In genomic region chr7:128633915-128634314, GRCh38 we compare ENCODE assay signal across 2 cellular contexts.
A peak's percentile ranks its signal among the peaks of the same experiment; 100 is the strongest.
TF ChIP-seq lines count a peak whose summit lies in the region.

No MANE protein-coding gene starts in this region.

TF ChIP-seq in Ishikawa, 13 proteins besides CTCF, POLR2A, EP300 and RAD21:
- TF ChIP-seq REST (IDR thresholded peaks at IDR 0.05; ENCODE audit: low read depth) = peak; percentile 63
TF ChIP-seq in Ishikawa: peak in this region for 1; not testable (repeated sequence) for 12.

TF ChIP-seq in SK-N-SH, 30 proteins besides CTCF, POLR2A, EP300 and RAD21:
- peak; percentile 78 for TF ChIP-seq REST (IDR thresholded peaks at IDR 0.05; ENCODE audit: low read depth, low read length)
